ENCODE assay signal across 13 cellular contexts in genomic region chr6:56852611-56853010, GRCh38.
DNase-seq lines count a peak whose midpoint lies in the region; ATAC-seq and TF ChIP-seq lines count a peak whose summit lies in the region.
"Had no signal": no experiment of that assay in that cellular context is flagged by ENCODE, and none has a peak within 500 bp of the region (broad histone marks: within the 10 kb centered on the region; RNA-seq: fewer than 3 reads in every experiment).

No MANE protein-coding gene starts in this region.

- intact Hi-C loops in Calu3 (cut with micrococcal nuclease; ENCODE audit: unreplicated experiment), result no loop called here

- no peak for TF ChIP-seq CTCF in Calu3 (IDR thresholded peaks at IDR 0.05; ENCODE audit: unreplicated experiment)
- no peak for TF ChIP-seq CTCF in KMS-11 (conservative IDR thresholded peaks at IDR 0.05; ENCODE audit: low read depth, low read length)
- TF ChIP-seq CTCF in nephron (IDR thresholded peaks at IDR 0.05; ENCODE audit: unreplicated experiment in 3 of 3), result no peak

- peaks cover 38% of the 10 kb centered on the region for H3K4me1 Mint-ChIP-seq in Calu3 (ENCODE audit: low read depth, unreplicated experiment)
- peaks cover 26% of the 10 kb centered on the region for H3K4me1 Mint-ChIP-seq in nephron

- H3K9me3 Mint-ChIP-seq in Calu3 (ENCODE audit: low read depth, unreplicated experiment) (no peaks in the 10 kb centered on the region), nephron (no peaks in the 10 kb centered on the region)
- H3K9me3 Mint-ChIP-seq: activated naive CD8-positive, alpha-beta T cell treated with anti-CD3 and anti-CD28 coated beads, Interleukin-2, amount 10 ng/mL, durations not matched to agents 7 days and 5 days; dendritic cell treated with granulocyte-macrophage colony-stimulating factor and Interleukin-4, amounts not matched to agents 40 ng/mL and 50 ng/mL, for 4 days had no signal

- ATAC-seq in GM21515 (IDR thresholded peaks at IDR 0.05; ENCODE audit: unreplicated experiment) (no peak), HG03457 (IDR thresholded peaks at IDR 0.05; ENCODE audit: unreplicated experiment) (no peak)

- H3K79me2 ChIP-seq in KMS-11 (ENCODE audit: insufficient read depth, low read depth), result peaks cover 22% of the 10 kb centered on the region; the same call in 1 of the 2 replicates

- H3K36me3 ChIP-seq in KMS-11 (ENCODE audit: insufficient read depth), result no peaks in the 10 kb centered on the region
- H3K36me3 ChIP-seq: right atrium auricular region had no signal

- H2AFZ ChIP-seq in KMS-11 (ENCODE audit: low read depth), result peak overlapping the region; percentile 15; the same call in 1 of the 2 replicates

- H3K4me3 Mint-ChIP-seq in Calu3 (ENCODE audit: low read depth, unreplicated experiment) (peak overlapping the region; percentile 97), nephron (peak overlapping the region; percentile 31 to 94 (median 84))
- H3K4me3 Mint-ChIP-seq: dendritic cell treated with granulocyte-macrophage colony-stimulating factor and Interleukin-4, amounts not matched to agents 40 ng/mL and 50 ng/mL, for 4 days had no signal

- H3K36me3 Mint-ChIP-seq in Calu3 (ENCODE audit: insufficient read depth, unreplicated experiment), result peaks cover 26% of the 10 kb centered on the region
- no peaks in the 10 kb centered on the region for H3K36me3 Mint-ChIP-seq in nephron (ENCODE audit: low read depth)
- H3K36me3 Mint-ChIP-seq: activated naive CD8-positive, alpha-beta T cell treated with anti-CD3 and anti-CD28 coated beads, Interleukin-2, amount 10 ng/mL, durations not matched to agents 7 days and 5 days had no signal

- H3K4me1 ChIP-seq in KMS-11 (ENCODE audit: low read depth, poor library complexity, severe bottlenecking), result peaks cover 67% of the 10 kb centered on the region

- BruUV-seq in Calu3 (replicated peaks; lab: Mats Ljungman, UMichigan), result no TSS peak

- H3K9ac ChIP-seq in KMS-11, result peak overlapping the region; percentile 11; the same call in 1 of the 2 replicates

- DNase-seq in Calu3, result no peak
- DNase-seq in effector CD4-positive, alpha-beta T cell, result no peak
- no peak for DNase-seq in T-helper 9 cell
- DNase-seq: activated naive CD8-positive, alpha-beta T cell treated with anti-CD3 and anti-CD28 coated beads, Interleukin-2, amount 10 ng/mL, durations not matched to agents 7 days and 5 days; AML-193; SHP77 had no signal

- CTCF ChIA-PET in Calu3 (lab: Charles Lee), result interaction anchor here (1.3 to 2.9 kb wide), 7 partner anchors 8 to 162 kb away, joined by 3 to 16 read pairs (median 4); no protein-coding TSS in a partner anchor

- H3K27ac ChIP-seq in KMS-11, result peak overlapping the region; percentile 54
- H3K27ac ChIP-seq in cingulate gyrus (ENCODE audit: low read depth, low read length), result peak overlapping the region; percentile 79

- no peaks in the 10 kb centered on the region for H3K27me3 ChIP-seq in KMS-11 (ENCODE audit: insufficient read depth, low read depth)
- H3K27me3 ChIP-seq: right atrium auricular region had no signal

- H4K20me1 ChIP-seq in KMS-11 (ENCODE audit: insufficient read depth), result no peaks in the 10 kb centered on the region

- no peak overlapping the region for H3K4me3 ChIP-seq in KMS-11 (IDR thresholded peaks at IDR 0.05; ENCODE audit: insufficient read depth, low read depth, low read length)

- H3K4me2 ChIP-seq in KMS-11, result peak overlapping the region; percentile 52

- H3K27ac Mint-ChIP-seq in Calu3 (ENCODE audit: unreplicated experiment), result peak overlapping the region; percentile 91
- peak overlapping the region; percentile 14 to 70 (median 50) for H3K27ac Mint-ChIP-seq in nephron
- H3K27ac Mint-ChIP-seq: activated naive CD8-positive, alpha-beta T cell treated with anti-CD3 and anti-CD28 coated beads, Interleukin-2, amount 10 ng/mL, durations not matched to agents 7 days and 5 days; dendritic cell treated with granulocyte-macrophage colony-stimulating factor and Interleukin-4, amounts not matched to agents 40 ng/mL and 50 ng/mL, for 4 days had no signal

- H3K27me3 Mint-ChIP-seq in Calu3 (ENCODE audit: unreplicated experiment) (no peaks in the 10 kb centered on the region), nephron (ENCODE audit: low read depth) (peaks cover 11% of the 10 kb centered on the region)
